In genomic region chr20:5090191-5090590, GRCh38 we compare ENCODE assay signal across 11 cellular contexts. TPM values are rescaled to one million over a fixed set of nuclear protein-coding genes. Genes with fewer than 3 reads are reported as not detected.
DNase-seq lines count a peak whose midpoint lies in the region; ATAC-seq, FAIRE-seq and TF ChIP-seq lines count a peak whose summit lies in the region.
"Had no signal": no experiment of that assay in that cellular context is flagged by ENCODE, and none has a peak within 500 bp of the region (broad histone marks: within the 10 kb centered on the region; RNA-seq: fewer than 3 reads in every experiment).

No MANE protein-coding gene starts in this region.

- ATAC-seq in activated T-cell treated with anti-CD3 and anti-CD28 coated beads, Interleukin-2, amount 50 U/mL, for 72 hours (replicated peaks in 1 of 2), result peak in 1 of 2 donors; percentile 39
- peak in 3 of 4 experiments; percentile 36 to 79 (median 53) for ATAC-seq in T-cell (replicated peaks in 1 of 4)
- ATAC-seq in right cardiac atrium, result peak; percentile 70 to 78

- TF ChIP-seq EP300 in tibial nerve (IDR thresholded peaks at IDR 0.05), result peak; percentile 53 to 86

- intact Hi-C loops in right cardiac atrium (cut with DNase I), result loop anchor here in 1 of 4 donors (10.0 kb wide), 1 partner anchor 335 kb away; no protein-coding TSS in a partner anchor

- no peak overlapping the region for H3K4me3 Mint-ChIP-seq in activated T-cell treated with anti-CD3 and anti-CD28 coated beads, Interleukin-2, amount 50 U/mL, for 72 hours
- H3K4me3 Mint-ChIP-seq in T-cell, result peak overlapping the region in 1 of 3 donors; percentile 25

- no peaks in the 10 kb centered on the region for H3K9me3 Mint-ChIP-seq in activated T-cell treated with anti-CD3 and anti-CD28 coated beads, Interleukin-2, amount 50 U/mL, for 72 hours
- H3K9me3 Mint-ChIP-seq in T-cell, result no peaks in the 10 kb centered on the region

- POLR2A ChIA-PET in T-cell (lab: Charles Lee), result no interaction called here

- TF ChIP-seq POLR2A in tibial nerve (IDR thresholded peaks at IDR 0.05), result peak; percentile 11 to 32

- DNase-seq in activated T-cell treated with anti-CD3 and anti-CD28 coated beads, Interleukin-2, amount 50 U/mL, for 72 hours, result no peak
- DNase-seq in activated T-cell treated with anti-CD3 and anti-CD28 coated beads, Interleukin-2, amount 50 U/mL, for 48 hours, result no peak
- DNase-seq in T-cell (peak in 5 of 34 experiments; percentile 4 to 39 (median 12)), right cardiac atrium (no peak), tibial nerve (ENCODE audit: low spot score in 2 of 2) (peak in 1 of 2 donors; percentile 34), NCI-H146 (lab: John Stamatoyannopoulos, UW) (no peak), ureter (ENCODE audit: low spot score) (no peak), HTR-8/SVneo (ENCODE audit: insufficient read length, low spot score) (no peak)
- DNase-seq: activated CD4-positive, alpha-beta T cell treated with anti-CD3 and anti-CD28 coated beads for 48 hours; IMR-90; pancreas had no signal

- CTCF ChIA-PET in T-cell (lab: Charles Lee), result no interaction called here

- peaks cover 12% of the 10 kb centered on the region for H3K4me1 Mint-ChIP-seq in activated T-cell treated with anti-CD3 and anti-CD28 coated beads, Interleukin-2, amount 50 U/mL, for 72 hours (ENCODE audit: low read depth)
- H3K4me1 Mint-ChIP-seq in T-cell, result peaks cover 15 to 19% (median 16%) of the 10 kb centered on the region in 3 donors

- no peak for TF ChIP-seq CTCF in tibial nerve (IDR thresholded peaks at IDR 0.05)

- H3K27me3 Mint-ChIP-seq in activated T-cell treated with anti-CD3 and anti-CD28 coated beads, Interleukin-2, amount 50 U/mL, for 72 hours (ENCODE audit: low read depth), result no peaks in the 10 kb centered on the region
- no peaks in the 10 kb centered on the region for H3K27me3 Mint-ChIP-seq in T-cell

- WGBS in right cardiac atrium, result 56% methylated on average over 4 of the region's 4 CpGs
- 42 to 65% methylated on average over 4 of the region's 4 CpGs for WGBS in tibial nerve, 2 donors

- H3K27me3 ChIP-seq in right cardiac atrium (ENCODE audit: control insufficient read depth, insufficient read depth) (no peaks in the 10 kb centered on the region), tibial nerve (no peaks in the 10 kb centered on the region)
- H3K27me3 ChIP-seq: pancreas had no signal

- H3K4me3 ChIP-seq in right cardiac atrium (ENCODE audit: low read length) (no peak overlapping the region), tibial nerve (no peak overlapping the region)
- H3K4me3 ChIP-seq: pancreas had no signal

- peaks cover 0 to 5% of the 10 kb centered on the region in 2 donors for H3K36me3 Mint-ChIP-seq in activated T-cell treated with anti-CD3 and anti-CD28 coated beads, Interleukin-2, amount 50 U/mL, for 72 hours (ENCODE audit: insufficient read depth in 2 of 2)
- H3K36me3 Mint-ChIP-seq in T-cell, result peaks cover 5% of the 10 kb centered on the region

- H3K36me3 ChIP-seq in tibial nerve, result peaks cover 0 to 38% (median 0%) of the 10 kb centered on the region in 3 donors
- H3K36me3 ChIP-seq: pancreas had no signal

- H3K9me3 ChIP-seq in right cardiac atrium (ENCODE audit: control insufficient read depth, low read length) (no peaks in the 10 kb centered on the region), tibial nerve (no peaks in the 10 kb centered on the region)
- H3K9me3 ChIP-seq: pancreas had no signal

- FAIRE-seq in HTR-8/SVneo (lab: Jason Lieb, UNC), result no peak
- FAIRE-seq: pancreas had no signal

- no peaks in the 10 kb centered on the region for H3K4me1 ChIP-seq in right cardiac atrium (ENCODE audit: control insufficient read depth, insufficient read depth, low read length)
- peaks cover 0 to 6% (median 2%) of the 10 kb centered on the region in 4 donors for H3K4me1 ChIP-seq in tibial nerve
- H3K4me1 ChIP-seq: pancreas had no signal

- peak overlapping the region; percentile 75 for H3K27ac Mint-ChIP-seq in activated T-cell treated with anti-CD3 and anti-CD28 coated beads, Interleukin-2, amount 50 U/mL, for 72 hours
- H3K27ac Mint-ChIP-seq in T-cell, result peak overlapping the region; percentile 83 to 84

- H3K27ac ChIP-seq in right cardiac atrium (ENCODE audit: low read length), result no peak overlapping the region
- peak overlapping the region in 3 of 4 donors; percentile 12 to 68 (median 67) for H3K27ac ChIP-seq in tibial nerve

RNA-seq across cellular contexts. Expression of gene TMEM230, which starts 22.7 kb away (rescaled TPM):
- 10 to 100 TPM; 70.9 to 71.9 TPM for total RNA-seq in activated T-cell treated with anti-CD3 and anti-CD28 coated beads, Interleukin-2, amount 50 U/mL, for 72 hours
- total RNA-seq in T-cell (10 to 100 TPM; 55.6 to 72.7 (median 69.0) TPM), right cardiac atrium (100 to 1,000 TPM in 3 of 4 donors, 10 to 100 TPM in 1; 98.7 to 116 (median 110) TPM), tibial nerve (10 to 100 TPM; 55.9 to 88.1 (median 84.7) TPM), ureter (125 TPM)
- polyA plus RNA-seq in right cardiac atrium, result 178 TPM

RNA-seq across cellular contexts. Expression of gene PCNA, which starts 29.6 kb away (rescaled TPM):
- 100 to 1,000 TPM; 383 to 474 TPM for total RNA-seq in activated T-cell treated with anti-CD3 and anti-CD28 coated beads, Interleukin-2, amount 50 U/mL, for 72 hours
- 10 to 100 TPM; 30.8 to 54.7 (median 48.2) TPM for total RNA-seq in T-cell
- 10 to 100 TPM; 19.4 to 36.8 (median 25.7) TPM for total RNA-seq in right cardiac atrium
- polyA plus RNA-seq in right cardiac atrium, result 41.4 TPM
- total RNA-seq in tibial nerve, result 10 to 100 TPM; 28.2 to 42.8 (median 37.4) TPM
- 52.0 TPM for total RNA-seq in ureter

RNA-seq across cellular contexts. Expression of gene CDS2, which starts 36.6 kb away (rescaled TPM):
- total RNA-seq in activated T-cell treated with anti-CD3 and anti-CD28 coated beads, Interleukin-2, amount 50 U/mL, for 72 hours, result 10 to 100 TPM; 62.0 to 67.2 TPM
- total RNA-seq in T-cell (10 to 100 TPM; 47.1 to 62.2 (median 48.9) TPM), right cardiac atrium (10 to 100 TPM; 79.4 to 98.6 (median 88.2) TPM), tibial nerve (10 to 100 TPM; 29.4 to 35.0 (median 34.1) TPM), ureter (58.1 TPM)
- polyA plus RNA-seq in right cardiac atrium, result 29.1 TPM
